Comparison of ENCODE assay signal across 14 cellular contexts in genomic region chr21:14850394-14850793, GRCh38.
"Had no signal": no experiment of that assay in that cellular context is flagged by ENCODE, and none has a peak within 500 bp of the region (broad histone marks: within the 10 kb centered on the region; RNA-seq: fewer than 3 reads in every experiment).

No MANE protein-coding gene starts in this region.

- H3K4me3 ChIP-seq: cardiac muscle cell, colonic mucosa, mucosa of descending colon, smooth muscle cell, tibial nerve had no signal

- H3K36me3 ChIP-seq: cardiac muscle cell, colonic mucosa had no signal

- ATAC-seq: activated naive CD4-positive, alpha-beta T cell treated with anti-CD3 and anti-CD28 coated beads, Interleukin-2, amount 50 U/mL, for 72 hours; mucosa of descending colon; natural killer cell; right cardiac atrium; stimulated activated effector memory CD8-positive, alpha-beta T cell treated with anti-CD3 and anti-CD28 coated beads, Interleukin-12 subunit alpha, Interleukin-12 subunit beta, amount 100 ng/mL, for 72 hours had no signal

- H3K4me1 ChIP-seq: colonic mucosa, tibial nerve had no signal

- H3K27ac ChIP-seq: cardiac muscle cell, colonic mucosa, tibial nerve had no signal

- H3K9me3 ChIP-seq: colonic mucosa had no signal

- H3K27me3 ChIP-seq: cardiac muscle cell, colonic mucosa, tibial nerve had no signal

- DNase-seq: activated effector memory CD4-positive, alpha-beta T cell treated with Interleukin-2 at 50 U/mL for 16 hours; activated T-cell treated with anti-CD3 and anti-CD28 coated beads, Interleukin-2, amount 50 U/mL, for 1 hour; anterior cingulate cortex; colonic mucosa; effector CD8-positive, alpha-beta T cell; mucosa of descending colon; natural killer cell; occipital lobe; right cardiac atrium had no signal
